In genomic region chr16:67029249-67030096, GRCh38 we compare ENCODE assay signal across 9 cellular contexts. TPM values are rescaled to one million over a fixed set of nuclear protein-coding genes. Genes with fewer than 3 reads are reported as not detected.
DNase-seq lines count a peak whose midpoint lies in the region; ATAC-seq and TF ChIP-seq lines count a peak whose summit lies in the region.
"Had no signal": no experiment of that assay in that cellular context is flagged by ENCODE, and none has a peak within 500 bp of the region (broad histone marks: within the 10 kb centered on the region; RNA-seq: fewer than 3 reads in every experiment).

No MANE protein-coding gene starts in this region.

- H3K9me3 ChIP-seq in right cardiac atrium (ENCODE audit: control insufficient read depth, low read length) (no peaks in the 10 kb centered on the region), aorta (ENCODE audit: control insufficient read depth, low read length) (no peaks in the 10 kb centered on the region)

- peak overlapping the region; percentile 55 for H3K4me3 ChIP-seq in AG09309 (ENCODE audit: control insufficient read depth, low read depth, low read length)
- H3K4me3 ChIP-seq in right cardiac atrium (ENCODE audit: low read length) = peak overlapping the region; percentile 91
- H3K4me3 ChIP-seq in aorta (ENCODE audit: low read length in 2 of 2) = peak overlapping the region; percentile 86 to 93

- H3K36me3 ChIP-seq in aorta (ENCODE audit: control insufficient read depth in 1 of 2, insufficient read depth in 2 of 2, low read length in 1 of 2) = no peaks in the 10 kb centered on the region

- H3K27ac ChIP-seq in right cardiac atrium (ENCODE audit: low read length) = peak overlapping the region; percentile 97
- H3K27ac ChIP-seq in aorta (ENCODE audit: low read depth in 1 of 2, low read length in 2 of 2) = peak overlapping the region; percentile 83 to 96

- DNase-seq in AG09309 (ENCODE audit: low read depth) (no peak), T follicular helper cell (ENCODE audit: low read depth) (peak; percentile 41), amygdala (lab: John Stamatoyannopoulos, UW) (peak in 34 of 56 donors; percentile 22 to 77 (median 54)), right cardiac atrium (peak; percentile 78 to 92 (median 90)), putamen (ENCODE audit: low spot score) (peak; percentile 46), aorta (peak; percentile 79 to 91)

- intact Hi-C loops in right cardiac atrium (cut with DNase I) (no loop called here), aorta (cut with DNase I) (loop anchor here in 1 of 2 donors (10.0 kb wide), 1 partner anchor 55 kb away; no protein-coding TSS in a partner anchor)

- no peak for TF ChIP-seq CTCF in AG09309 (IDR thresholded peaks at IDR 0.05; ENCODE audit: control insufficient read depth, insufficient read depth, low read depth, low read length, missing control alignments)

- H3K27me3 ChIP-seq in right cardiac atrium (ENCODE audit: control insufficient read depth, insufficient read depth) (no peaks in the 10 kb centered on the region), aorta (ENCODE audit: control insufficient read depth in 1 of 2, insufficient read depth in 2 of 2, low read length in 1 of 2) (no peaks in the 10 kb centered on the region)

- ATAC-seq in GM19023 (IDR thresholded peaks at IDR 0.05; ENCODE audit: unreplicated experiment) (peak; percentile 38), HG03196 (IDR thresholded peaks at IDR 0.05; ENCODE audit: unreplicated experiment) (peak; percentile 44), right cardiac atrium (peak; percentile 75 to 78), aorta (ENCODE audit: low FRiP score) (peak; percentile 82)

- under 1% methylated on average over 124 of the region's 124 CpGs for WGBS in right cardiac atrium
- WGBS in aorta, 2 donors = 0% methylated on average over 109 to 124 of the region's 124 CpGs

- H3K4me1 ChIP-seq in right cardiac atrium (ENCODE audit: control insufficient read depth, insufficient read depth, low read length) (peaks cover 5% of the 10 kb centered on the region), aorta (ENCODE audit: control insufficient read depth in 1 of 2, insufficient read depth in 2 of 2, low read length in 2 of 2) (peaks cover 0 to under 1% of the 10 kb centered on the region in 2 donors)

RNA-seq across cellular contexts. Expression of gene CBFB, which starts 0.5 kb away (rescaled TPM):
- 10 to 100 TPM; 23.7 to 39.3 (median 29.6) TPM for total RNA-seq in right cardiac atrium
- polyA plus RNA-seq in right cardiac atrium = 15.7 TPM
- total RNA-seq in aorta = 10 to 100 TPM; 37.4 to 67.3 TPM
- polyA plus RNA-seq in aorta = 10 to 100 TPM; 12.0 to 19.9 TPM

RNA-seq across cellular contexts. Expression of gene CES4A, which starts 41.1 kb away (rescaled TPM):
- total RNA-seq in right cardiac atrium = 10 to 100 TPM; 11.1 to 21.5 (median 12.1) TPM
- 10.3 TPM for polyA plus RNA-seq in right cardiac atrium
- total RNA-seq in aorta = 10 to 100 TPM in 1 of 2 donors, 1 to 10 TPM in 1; 5.5 to 14.2 TPM
- 10 to 100 TPM in 1 of 2 donors, 1 to 10 TPM in 1; 1.9 to 22.7 TPM for polyA plus RNA-seq in aorta
- total RNA-seq: NCI-H460 had no signal
